8 cellular contexts compared by ENCODE assay signal in the genomic region with DNA sequence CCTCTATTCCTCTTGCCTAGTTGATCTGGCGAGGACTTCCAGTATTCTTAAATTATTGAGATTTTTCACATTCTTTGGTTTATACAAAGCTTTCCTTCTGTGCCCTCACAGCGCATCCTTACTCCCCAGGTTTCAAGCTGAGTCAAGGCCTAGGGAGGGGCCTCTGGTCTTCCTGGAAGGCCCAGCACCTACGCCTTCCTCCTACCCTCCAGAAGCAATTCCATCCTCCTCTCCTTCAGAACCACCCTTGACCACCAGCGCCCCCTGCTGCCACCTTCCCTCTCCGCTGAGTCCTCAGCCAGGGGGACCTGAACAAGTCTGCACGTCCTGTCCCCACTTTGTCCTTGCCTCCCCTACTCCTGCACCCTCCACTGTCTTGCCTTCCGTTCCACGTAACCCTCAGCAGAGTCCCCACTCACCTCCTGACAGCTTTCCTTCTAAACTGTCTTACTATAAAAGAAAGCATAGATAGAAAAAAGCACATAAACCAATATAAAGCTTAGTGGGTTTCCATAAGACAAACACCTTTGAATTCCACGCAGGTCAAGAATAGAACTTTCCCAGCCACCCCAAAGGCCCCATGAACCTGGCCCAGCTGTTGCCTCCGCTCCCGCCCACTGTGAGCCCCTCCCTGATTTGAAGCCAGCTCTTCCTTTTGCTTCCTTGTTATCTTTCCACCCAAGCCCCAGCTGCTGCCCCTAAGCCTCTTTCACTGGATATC.
DNase-seq lines count a peak whose midpoint lies in the region; ATAC-seq and TF ChIP-seq lines count a peak whose summit lies in the region.

No MANE protein-coding gene starts in this region.

- H3K27ac ChIP-seq in adrenal gland (no peak overlapping the region), right atrium auricular region (no peak overlapping the region)

- DNase-seq in Caki2 (ENCODE audit: low read depth) (peak; percentile 78), HFF-Myc (ENCODE audit: extremely low read depth, low read depth) (no peak), OCI-M1 (lab: John Stamatoyannopoulos, UW) (peak; percentile 77), adrenal gland (peak; percentile 61 to 84 (median 78)), right atrium auricular region (ENCODE audit: low spot score) (peak; percentile 75), sciatic nerve (ENCODE audit: low spot score) (peak; percentile 92), NCI-H1048 (lab: John Stamatoyannopoulos, UW) (no peak)

- H3K4me3 ChIP-seq in HFF-Myc (replicated peaks; ENCODE audit: low read depth, low read length) (no peak overlapping the region), adrenal gland (no peak overlapping the region), right atrium auricular region (no peak overlapping the region)

- H3K27me3 ChIP-seq in adrenal gland = no peaks in the 10 kb centered on the region
- H3K27me3 ChIP-seq in right atrium auricular region = no peaks in the 10 kb centered on the region

- H3K36me3 ChIP-seq in adrenal gland (replicated peaks in 1 of 2) = no peaks in the 10 kb centered on the region
- H3K36me3 ChIP-seq in right atrium auricular region = no peaks in the 10 kb centered on the region

- ATAC-seq in sciatic nerve (peak; percentile 86), GM21360 (IDR thresholded peaks at IDR 0.05; ENCODE audit: unreplicated experiment) (no peak)

- no peaks in the 10 kb centered on the region for H3K4me1 ChIP-seq in adrenal gland (replicated peaks in 1 of 2)
- no peaks in the 10 kb centered on the region for H3K4me1 ChIP-seq in right atrium auricular region

- TF ChIP-seq POLR2A in adrenal gland (IDR thresholded peaks at IDR 0.05) = no peak

- intact Hi-C loops in adrenal gland (cut with DNase I) (loop anchor here in 1 of 2 donors (5.0 kb wide), 1 partner anchor 321 kb away; no protein-coding TSS in a partner anchor), sciatic nerve (cut with DNase I) (loop anchor here (5.0 kb wide), 1 partner anchor 331 kb away; no protein-coding TSS in a partner anchor)

- no peaks in the 10 kb centered on the region for H3K9me3 ChIP-seq in adrenal gland (replicated peaks in 1 of 3)
- H3K9me3 ChIP-seq in right atrium auricular region = peaks cover 0 to 9% of the 10 kb centered on the region in 2 donors

- in situ Hi-C loops in Caki2 (cut with HindIII; ENCODE audit: low pct_unique_long_range_greater_than_20kb, low sequenced_read_pairs) = no loop called here

- WGBS in adrenal gland, 4 donors = 48 to 59% (median 51%) methylated on average over 11 of the region's 11 CpGs

- TF ChIP-seq CTCF in HFF-Myc (IDR thresholded peaks at IDR 0.05; ENCODE audit: low read depth, low read length, missing control alignments) (peak; percentile 91), adrenal gland (IDR thresholded peaks at IDR 0.05) (peak; percentile 65 to 85 (median 78)), right atrium auricular region (IDR thresholded peaks at IDR 0.05) (peak; percentile 65 to 81)

Comparison
In these comparisons a context has a peak if more than half of its experiments do, and no peak if none do; other contexts are left out.
1. DNase-seq: peak in Caki2 (single experiment), OCI-M1 (single experiment), adrenal gland (7 of 7), right atrium auricular region (single experiment) and sciatic nerve (single experiment); none in HFF-Myc (single experiment) and NCI-H1048 (single experiment).
2. Peak in every context shown above with its lines, with median percentiles within 50 percentile points of each other: CTCF ChIP-seq.